In the genomic region with DNA sequence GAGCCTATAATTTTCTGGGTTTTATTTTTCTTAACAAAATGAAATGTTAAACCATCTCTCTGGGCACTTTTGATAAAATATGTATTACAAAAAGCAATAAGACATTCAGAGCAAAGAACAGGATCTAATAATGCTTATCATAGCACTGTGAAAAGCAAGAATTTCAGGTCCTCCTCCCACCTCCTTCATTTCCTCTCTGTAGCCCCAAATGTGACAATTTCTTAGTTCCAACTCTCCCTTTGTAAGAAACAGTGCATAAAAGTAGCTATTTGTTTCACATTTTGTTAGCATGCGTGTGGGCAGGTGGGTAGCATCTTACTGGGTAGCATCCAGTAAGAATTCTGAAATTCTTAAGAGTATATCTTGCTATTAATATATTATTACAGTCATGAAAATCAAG, we compare ENCODE assay signal across 31 cellular contexts.
A peak's percentile ranks its signal among the peaks of the same experiment; 100 is the strongest.
DNase-seq lines count a peak whose midpoint lies in the region; ATAC-seq, FAIRE-seq and TF ChIP-seq lines count a peak whose summit lies in the region.
"Had no signal": no experiment of that assay in that cellular context is flagged by ENCODE, and none has a peak within 500 bp of the region (broad histone marks: within the 10 kb centered on the region; RNA-seq: fewer than 3 reads in every experiment).

No MANE protein-coding gene starts in this region.

- TF ChIP-seq CTCF in osteoblast (IDR thresholded peaks at IDR 0.05; ENCODE audit: extremely low read depth, low read depth, low read length) (no peak), WTC11 (IDR thresholded peaks at IDR 0.05) (no peak)

- no peaks in the 10 kb centered on the region for H3K79me2 ChIP-seq in osteoblast (ENCODE audit: insufficient read depth, low read length)
- H3K79me2 ChIP-seq: hepatocyte had no signal

- H3K36me3 Mint-ChIP-seq in T-helper 17 cell (ENCODE audit: low read depth) = peaks cover 2% of the 10 kb centered on the region
- H3K36me3 Mint-ChIP-seq in activated naive CD4-positive, alpha-beta T cell treated with anti-CD3 and anti-CD28 coated beads, Interleukin-2, amount 50 U/mL, for 72 hours = no peaks in the 10 kb centered on the region
- H3K36me3 Mint-ChIP-seq in stimulated activated effector memory CD8-positive, alpha-beta T cell treated with anti-CD3 and anti-CD28 coated beads, Interleukin-12 subunit alpha, Interleukin-12 subunit beta, amount 100 ng/mL, for 72 hours = no peaks in the 10 kb centered on the region
- H3K36me3 Mint-ChIP-seq in WTC11 = no peaks in the 10 kb centered on the region
- H3K36me3 Mint-ChIP-seq: activated naive CD4-positive, alpha-beta T cell treated with anti-CD3 and anti-CD28 coated beads, Interleukin-2, amount 50 U/mL, for 24 hours had no signal

- DNase-seq in CD1c-positive myeloid dendritic cell (ENCODE audit: extremely low spot score) = peak; percentile 12
- DNase-seq in GM19239 (ENCODE audit: insufficient read length, low spot score) = no peak
- no peak for DNase-seq in T-helper 17 cell
- DNase-seq in osteoblast (ENCODE audit: insufficient read length, low spot score, missing footprints) = no peak
- no peak for DNase-seq in activated CD8-positive, alpha-beta memory T cell treated with anti-CD3 and anti-CD28 coated beads, Interleukin-2, amount 50 U/mL, for 4 hours
- no peak for DNase-seq in activated naive CD4-positive, alpha-beta T cell treated with anti-CD3 and anti-CD28 coated beads, Interleukin-2, amount 50 U/mL, for 72 hours (ENCODE audit: low spot score in 2 of 2)
- no peak for DNase-seq in stimulated activated effector memory CD8-positive, alpha-beta T cell treated with anti-CD3 and anti-CD28 coated beads, Interleukin-12 subunit alpha, Interleukin-12 subunit beta, amount 100 ng/mL, for 72 hours (ENCODE audit: low spot score in 2 of 2)
- DNase-seq in WTC11 (ENCODE audit: low spot score) = no peak
- DNase-seq: activated B cell treated with CpG ODN at 0.5 μM for 24 hours; activated CD4-positive, alpha-beta T cell treated with anti-CD3 and anti-CD28 coated beads, Interleukin-2, amount 50 U/mL, for 48 hours; activated CD8-positive, alpha-beta memory T cell treated with anti-CD3 and anti-CD28 coated beads, Interleukin-2, amount 50 U/mL, for 48 hours; central memory CD4-positive, alpha-beta T cell; dermis blood vessel endothelial cell; esophagus squamous epithelium; NCI-H1105 treated with DMSO at 0.1 percent for 48 hours; NCI-H2029; NCI-H526 treated with DMSO at 0.1 percent for 48 hours; SHP77; sigmoid colon; stimulated activated naive CD4-positive, alpha-beta T cell treated with Interleukin-2 at 50 U/mL for 16 hours; T-helper 9 cell had no signal

- no peaks in the 10 kb centered on the region for H3K9me3 ChIP-seq in T-helper 17 cell (ENCODE audit: control insufficient read depth, low read length, poor library complexity, severe bottlenecking)
- H3K9me3 ChIP-seq in osteoblast (ENCODE audit: low read depth, low read length) = no peaks in the 10 kb centered on the region
- H3K9me3 ChIP-seq: esophagus squamous epithelium, sigmoid colon, tibial nerve had no signal

- no peaks in the 10 kb centered on the region for H3K27me3 Mint-ChIP-seq in T-helper 17 cell
- no peaks in the 10 kb centered on the region for H3K27me3 Mint-ChIP-seq in WTC11 (ENCODE audit: low read depth)
- H3K27me3 Mint-ChIP-seq: activated B cell treated with CpG ODN at 0.5 μM for 24 hours; activated naive CD4-positive, alpha-beta T cell treated with anti-CD3 and anti-CD28 coated beads, Interleukin-2, amount 50 U/mL, for 24 hours; memory B cell had no signal

- H3K4me1 ChIP-seq in osteoblast (ENCODE audit: insufficient read depth, low read length) = peaks cover 40% of the 10 kb centered on the region
- H3K4me1 ChIP-seq: esophagus squamous epithelium had no signal

- H3K27ac ChIP-seq in osteoblast (ENCODE audit: low read depth, low read length) = peak overlapping the region; percentile 53
- H3K27ac ChIP-seq: esophagus squamous epithelium, hepatocyte, tibial nerve had no signal

- H2AFZ ChIP-seq in osteoblast (ENCODE audit: low read length) = peak overlapping the region; percentile 79
- H2AFZ ChIP-seq: hepatocyte had no signal

- CTCF ChIA-PET in WTC11 (lab: Charles Lee) = no interaction called here

- peaks cover 0 to 4% of the 10 kb centered on the region in 2 donors for H3K9me3 Mint-ChIP-seq in activated naive CD4-positive, alpha-beta T cell treated with anti-CD3 and anti-CD28 coated beads, Interleukin-2, amount 50 U/mL, for 72 hours
- H3K9me3 Mint-ChIP-seq in stimulated activated effector memory CD8-positive, alpha-beta T cell treated with anti-CD3 and anti-CD28 coated beads, Interleukin-12 subunit alpha, Interleukin-12 subunit beta, amount 100 ng/mL, for 72 hours = no peaks in the 10 kb centered on the region
- H3K9me3 Mint-ChIP-seq in WTC11 = peaks cover 8% of the 10 kb centered on the region
- H3K9me3 Mint-ChIP-seq: activated naive CD4-positive, alpha-beta T cell treated with anti-CD3 and anti-CD28 coated beads, Interleukin-2, amount 50 U/mL, for 24 hours had no signal

- no peak for ATAC-seq in T-helper 17 cell
- no peak for ATAC-seq in activated naive CD4-positive, alpha-beta T cell treated with anti-CD3 and anti-CD28 coated beads, Interleukin-2, amount 50 U/mL, for 72 hours
- no peak for ATAC-seq in stimulated activated effector memory CD8-positive, alpha-beta T cell treated with anti-CD3 and anti-CD28 coated beads, Interleukin-12 subunit alpha, Interleukin-12 subunit beta, amount 100 ng/mL, for 72 hours
- no peak for ATAC-seq in WTC11
- ATAC-seq: Panc1 had no signal

- no peaks in the 10 kb centered on the region for H4K20me1 ChIP-seq in osteoblast (ENCODE audit: insufficient read depth, low read length)

- no peak overlapping the region for H3K4me2 ChIP-seq in osteoblast (ENCODE audit: insufficient read depth, low read length)
- H3K4me2 ChIP-seq: hepatocyte had no signal

- H3K4me1 Mint-ChIP-seq in T-helper 17 cell = no peaks in the 10 kb centered on the region
- peaks cover 4% of the 10 kb centered on the region for H3K4me1 Mint-ChIP-seq in stimulated activated effector memory CD8-positive, alpha-beta T cell treated with anti-CD3 and anti-CD28 coated beads, Interleukin-12 subunit alpha, Interleukin-12 subunit beta, amount 100 ng/mL, for 72 hours
- H3K4me1 Mint-ChIP-seq in WTC11 = peaks cover 13% of the 10 kb centered on the region

- no peaks in the 10 kb centered on the region for H3K27me3 ChIP-seq in osteoblast (ENCODE audit: insufficient read depth, low read length)
- H3K27me3 ChIP-seq: esophagus squamous epithelium, hepatocyte, sigmoid colon, tibial nerve had no signal

- peak overlapping the region; percentile 57 for H3K27ac Mint-ChIP-seq in T-helper 17 cell
- H3K27ac Mint-ChIP-seq in activated naive CD4-positive, alpha-beta T cell treated with anti-CD3 and anti-CD28 coated beads, Interleukin-2, amount 50 U/mL, for 72 hours = no peak overlapping the region
- H3K27ac Mint-ChIP-seq in stimulated activated effector memory CD8-positive, alpha-beta T cell treated with anti-CD3 and anti-CD28 coated beads, Interleukin-12 subunit alpha, Interleukin-12 subunit beta, amount 100 ng/mL, for 72 hours = no peak overlapping the region
- H3K27ac Mint-ChIP-seq in WTC11 = no peak overlapping the region
- H3K27ac Mint-ChIP-seq: activated B cell treated with CpG ODN at 0.5 μM for 24 hours; activated naive CD4-positive, alpha-beta T cell treated with anti-CD3 and anti-CD28 coated beads, Interleukin-2, amount 50 U/mL, for 24 hours; activated T-helper 2 cell treated with anti-CD3 and anti-CD28 coated beads, Interferon-gamma antibody, Interleukin-2, Interleukin-4, amounts not matched to agents 10 μg/mL and 5 μg/mL and 100 μg/mL, durations not matched to agents 14 hours and 24 hours and 36 hours; memory B cell had no signal

- H3K4me3 Mint-ChIP-seq in T-helper 17 cell (no peak overlapping the region), WTC11 (no peak overlapping the region)
- H3K4me3 Mint-ChIP-seq in stimulated activated effector memory CD8-positive, alpha-beta T cell treated with anti-CD3 and anti-CD28 coated beads, Interleukin-12 subunit alpha, Interleukin-12 subunit beta, amount 100 ng/mL, for 72 hours = no peak overlapping the region
- H3K4me3 Mint-ChIP-seq: activated B cell treated with CpG ODN at 0.5 μM for 24 hours; activated naive CD4-positive, alpha-beta T cell treated with anti-CD3 and anti-CD28 coated beads, Interleukin-2, amount 50 U/mL, for 24 hours; memory B cell had no signal

- H3K4me3 ChIP-seq in osteoblast (ENCODE audit: insufficient read depth, low read length) = no peak overlapping the region
- H3K4me3 ChIP-seq: esophagus squamous epithelium, hepatocyte, sigmoid colon, tibial nerve had no signal

- no peaks in the 10 kb centered on the region for H3K36me3 ChIP-seq in osteoblast (ENCODE audit: insufficient read depth, low read length)
- H3K36me3 ChIP-seq: esophagus squamous epithelium, sigmoid colon, tibial nerve had no signal

- POLR2A ChIA-PET in WTC11 (lab: Charles Lee) = no interaction called here

- peak; percentile 23 for FAIRE-seq in GM19239 (lab: Jason Lieb, UNC)
- FAIRE-seq: endometrium, frontal cortex, G401.6, H1 had no signal

TF ChIP-seq in WTC11, 78 proteins besides CTCF, POLR2A, EP300 and RAD21 (continues in another document):
- no peak for TF ChIP-seq ZNF219 (CRISPR knock-in tag; IDR thresholded peaks at IDR 0.05; ENCODE audit: borderline replicate concordance)
- TF ChIP-seq, protein P1, sequence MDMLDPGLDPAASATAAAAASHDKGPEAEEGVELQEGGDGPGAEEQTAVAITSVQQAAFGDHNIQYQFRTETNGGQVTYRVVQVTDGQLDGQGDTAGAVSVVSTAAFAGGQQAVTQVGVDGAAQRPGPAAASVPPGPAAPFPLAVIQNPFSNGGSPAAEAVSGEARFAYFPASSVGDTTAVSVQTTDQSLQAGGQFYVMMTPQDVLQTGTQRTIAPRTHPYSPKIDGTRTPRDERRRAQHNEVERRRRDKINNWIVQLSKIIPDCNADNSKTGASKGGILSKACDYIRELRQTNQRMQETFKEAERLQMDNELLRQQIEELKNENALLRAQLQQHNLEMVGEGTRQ (CRISPR knock-in tag; IDR thresholded peaks at IDR 0.05) = no peak
- TF ChIP-seq SMAD3 (CRISPR knock-in tag; IDR thresholded peaks at IDR 0.05; ENCODE audit: borderline replicate concordance) = no peak
- TF ChIP-seq TCF7 (CRISPR knock-in tag; IDR thresholded peaks at IDR 0.05; ENCODE audit: low read depth) = no peak
